In the genomic region with DNA sequence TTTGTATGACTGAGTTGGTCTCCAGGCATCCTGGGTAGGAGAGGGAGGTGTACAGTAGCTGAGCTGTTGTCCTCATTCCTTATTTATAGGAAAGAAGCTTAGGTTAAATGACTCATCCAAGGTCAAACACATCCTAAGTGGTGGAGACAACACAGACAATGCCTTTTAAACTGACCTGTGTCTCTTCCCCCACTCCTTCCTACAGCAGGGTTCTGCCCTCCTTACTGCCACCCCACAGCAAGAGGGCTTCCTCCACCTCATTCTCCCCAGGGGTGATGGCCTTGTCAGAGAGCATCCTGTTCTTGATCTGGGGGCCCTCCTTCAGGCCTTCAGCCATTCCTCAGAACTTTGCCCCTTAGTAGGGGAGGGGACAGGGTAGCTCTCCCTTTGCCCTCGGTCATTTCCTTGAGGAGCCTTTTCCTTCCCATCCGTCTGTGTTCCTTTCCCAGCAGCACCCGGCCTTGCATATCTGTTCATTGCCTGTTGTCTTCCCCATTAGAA, we compare ENCODE assay signal across 1 cellular context.
TF ChIP-seq lines count a peak whose summit lies in the region.

No MANE protein-coding gene starts in this region.

TF ChIP-seq in HEK293, 187 proteins besides CTCF, POLR2A, EP300 and RAD21 (continued from another document):
- TF ChIP-seq, protein P1, sequence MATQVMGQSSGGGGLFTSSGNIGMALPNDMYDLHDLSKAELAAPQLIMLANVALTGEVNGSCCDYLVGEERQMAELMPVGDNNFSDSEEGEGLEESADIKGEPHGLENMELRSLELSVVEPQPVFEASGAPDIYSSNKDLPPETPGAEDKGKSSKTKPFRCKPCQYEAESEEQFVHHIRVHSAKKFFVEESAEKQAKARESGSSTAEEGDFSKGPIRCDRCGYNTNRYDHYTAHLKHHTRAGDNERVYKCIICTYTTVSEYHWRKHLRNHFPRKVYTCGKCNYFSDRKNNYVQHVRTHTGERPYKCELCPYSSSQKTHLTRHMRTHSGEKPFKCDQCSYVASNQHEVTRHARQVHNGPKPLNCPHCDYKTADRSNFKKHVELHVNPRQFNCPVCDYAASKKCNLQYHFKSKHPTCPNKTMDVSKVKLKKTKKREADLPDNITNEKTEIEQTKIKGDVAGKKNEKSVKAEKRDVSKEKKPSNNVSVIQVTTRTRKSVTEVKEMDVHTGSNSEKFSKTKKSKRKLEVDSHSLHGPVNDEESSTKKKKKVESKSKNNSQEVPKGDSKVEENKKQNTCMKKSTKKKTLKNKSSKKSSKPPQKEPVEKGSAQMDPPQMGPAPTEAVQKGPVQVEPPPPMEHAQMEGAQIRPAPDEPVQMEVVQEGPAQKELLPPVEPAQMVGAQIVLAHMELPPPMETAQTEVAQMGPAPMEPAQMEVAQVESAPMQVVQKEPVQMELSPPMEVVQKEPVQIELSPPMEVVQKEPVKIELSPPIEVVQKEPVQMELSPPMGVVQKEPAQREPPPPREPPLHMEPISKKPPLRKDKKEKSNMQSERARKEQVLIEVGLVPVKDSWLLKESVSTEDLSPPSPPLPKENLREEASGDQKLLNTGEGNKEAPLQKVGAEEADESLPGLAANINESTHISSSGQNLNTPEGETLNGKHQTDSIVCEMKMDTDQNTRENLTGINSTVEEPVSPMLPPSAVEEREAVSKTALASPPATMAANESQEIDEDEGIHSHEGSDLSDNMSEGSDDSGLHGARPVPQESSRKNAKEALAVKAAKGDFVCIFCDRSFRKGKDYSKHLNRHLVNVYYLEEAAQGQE (tag by site-specific recombination; IDR thresholded peaks at IDR 0.05) = no peak
- peak; percentile 34; the same call in 1 of the 2 replicates for TF ChIP-seq ZIC2 (tag by site-specific recombination; IDR thresholded peaks at IDR 0.05)
- TF ChIP-seq, protein P2, sequence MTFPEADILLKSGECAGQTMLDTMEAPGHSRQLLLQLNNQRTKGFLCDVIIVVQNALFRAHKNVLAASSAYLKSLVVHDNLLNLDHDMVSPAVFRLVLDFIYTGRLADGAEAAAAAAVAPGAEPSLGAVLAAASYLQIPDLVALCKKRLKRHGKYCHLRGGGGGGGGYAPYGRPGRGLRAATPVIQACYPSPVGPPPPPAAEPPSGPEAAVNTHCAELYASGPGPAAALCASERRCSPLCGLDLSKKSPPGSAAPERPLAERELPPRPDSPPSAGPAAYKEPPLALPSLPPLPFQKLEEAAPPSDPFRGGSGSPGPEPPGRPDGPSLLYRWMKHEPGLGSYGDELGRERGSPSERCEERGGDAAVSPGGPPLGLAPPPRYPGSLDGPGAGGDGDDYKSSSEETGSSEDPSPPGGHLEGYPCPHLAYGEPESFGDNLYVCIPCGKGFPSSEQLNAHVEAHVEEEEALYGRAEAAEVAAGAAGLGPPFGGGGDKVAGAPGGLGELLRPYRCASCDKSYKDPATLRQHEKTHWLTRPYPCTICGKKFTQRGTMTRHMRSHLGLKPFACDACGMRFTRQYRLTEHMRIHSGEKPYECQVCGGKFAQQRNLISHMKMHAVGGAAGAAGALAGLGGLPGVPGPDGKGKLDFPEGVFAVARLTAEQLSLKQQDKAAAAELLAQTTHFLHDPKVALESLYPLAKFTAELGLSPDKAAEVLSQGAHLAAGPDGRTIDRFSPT (tag by site-specific recombination; IDR thresholded peaks at IDR 0.05) = peak; percentile 60
